ENCODE assay signal across 29 cellular contexts in genomic region chr7:47226688-47227087, GRCh38.
DNase-seq lines count a peak whose midpoint lies in the region; ATAC-seq and TF ChIP-seq lines count a peak whose summit lies in the region.
"Had no signal": no experiment of that assay in that cellular context is flagged by ENCODE, and none has a peak within 500 bp of the region (broad histone marks: within the 10 kb centered on the region; RNA-seq: fewer than 3 reads in every experiment).

No MANE protein-coding gene starts in this region.

- no peak overlapping the region for H3K4me3 Mint-ChIP-seq in naive thymus-derived CD8-positive, alpha-beta T cell
- H3K4me3 Mint-ChIP-seq: activated CD8-positive, alpha-beta T cell treated with anti-CD3 and anti-CD28 coated beads for 36 hours had no signal

- no peaks in the 10 kb centered on the region for H3K36me3 Mint-ChIP-seq in naive thymus-derived CD8-positive, alpha-beta T cell

- H3K4me1 ChIP-seq in left lung: peaks cover 0 to 10% of the 10 kb centered on the region in 2 donors
- H3K4me1 ChIP-seq: esophagus squamous epithelium, gastroesophageal sphincter, thyroid gland had no signal

- H3K4me3 ChIP-seq in NB4 (ENCODE audit: low read depth, low read length): no peak overlapping the region
- H3K4me3 ChIP-seq in left lung: no peak overlapping the region
- H3K4me3 ChIP-seq: esophagus squamous epithelium, gastroesophageal sphincter, lung, spleen, thyroid gland had no signal

- POLR2A ChIA-PET in naive thymus-derived CD8-positive, alpha-beta T cell (lab: Charles Lee): no interaction called here

- DNase-seq in CD1c-positive myeloid dendritic cell (ENCODE audit: extremely low spot score): peak; percentile 10
- peak; percentile 78 for DNase-seq in NB4 (ENCODE audit: low read depth)
- DNase-seq in left lung: no peak
- no peak for DNase-seq in NCI-H1694 treated with DMSO at 0.1 percent for 48 hours (lab: John Stamatoyannopoulos, UW)
- no peak for DNase-seq in dedifferentiated amniotic fluid mesenchymal stem cell (ENCODE audit: extremely low spot score)
- no peak for DNase-seq in naive thymus-derived CD8-positive, alpha-beta T cell
- DNase-seq: activated CD4-positive, CD25-positive, alpha-beta regulatory T cell; activated CD8-positive, alpha-beta T cell treated with anti-CD3 and anti-CD28 coated beads for 36 hours; activated T-cell treated with anti-CD3 and anti-CD28 coated beads, Interleukin-2, amount 50 U/mL, for 1 hour; COR-L47; DMS79 treated with DMSO at 0.1 percent for 48 hours; effector memory CD8-positive, alpha-beta T cell; esophagus squamous epithelium; NCI-H146; NCI-H2171; NCI-H526; OCI-M1; spleen; stimulated activated CD4-positive, alpha-beta T cell treated with anti-CD3 and anti-CD28 coated beads, Interleukin-4, amount 100 ng/mL, for 1 hour; stimulated activated naive CD8-positive, alpha-beta T cell treated with anti-CD3 and anti-CD28 coated beads, Interleukin-15, Interleukin-2, amounts not matched to agents 100 U/mL and 50 U/mL, for 24 hours; thyroid gland had no signal

- H3K9me3 Mint-ChIP-seq in naive thymus-derived CD8-positive, alpha-beta T cell: peaks cover 0 to 4% (median 0%) of the 10 kb centered on the region in 9 donors
- H3K9me3 Mint-ChIP-seq: activated CD8-positive, alpha-beta T cell treated with anti-CD3 and anti-CD28 coated beads for 36 hours had no signal

- TF ChIP-seq CTCF in NB4 (IDR thresholded peaks at IDR 0.05; ENCODE audit: low read depth, low read length) (no peak), left lung (IDR thresholded peaks at IDR 0.05) (no peak)

- no peak overlapping the region for H3K27ac ChIP-seq in left lung
- H3K27ac ChIP-seq: esophagus squamous epithelium, gastroesophageal sphincter, HL-60, spleen, thyroid gland had no signal

- H3K4me1 Mint-ChIP-seq in naive thymus-derived CD8-positive, alpha-beta T cell: peaks cover 0 to 8% (median 0%) of the 10 kb centered on the region in 4 donors

- H3K9me3 ChIP-seq in left lung: no peaks in the 10 kb centered on the region
- H3K9me3 ChIP-seq: esophagus squamous epithelium, gastroesophageal sphincter, spleen, thyroid gland had no signal

- intact Hi-C loops in left lung (cut with DNase I): no loop called here

- H3K27me3 Mint-ChIP-seq in naive thymus-derived CD8-positive, alpha-beta T cell: peaks cover 0 to 16% (median 9%) of the 10 kb centered on the region in 5 donors

- H3K27me3 ChIP-seq in left lung: no peaks in the 10 kb centered on the region
- H3K27me3 ChIP-seq: esophagus squamous epithelium, gastroesophageal sphincter, spleen, thyroid gland had no signal

- H3K27ac Mint-ChIP-seq in naive thymus-derived CD8-positive, alpha-beta T cell: no peak overlapping the region
- H3K27ac Mint-ChIP-seq: activated CD8-positive, alpha-beta T cell treated with anti-CD3 and anti-CD28 coated beads for 36 hours had no signal

- no peaks in the 10 kb centered on the region for H3K36me3 ChIP-seq in left lung
- H3K36me3 ChIP-seq: esophagus squamous epithelium, gastroesophageal sphincter, spleen, thyroid gland had no signal

- TF ChIP-seq POLR2A in NB4 (IDR thresholded peaks at IDR 0.05; ENCODE audit: extremely low read depth, insufficient read length): no peak

- peak; percentile 42 for ATAC-seq in HG02678 (IDR thresholded peaks at IDR 0.05; ENCODE audit: unreplicated experiment)
- ATAC-seq in left lung: peak; percentile 15
- ATAC-seq in HG03565 (IDR thresholded peaks at IDR 0.05; ENCODE audit: unreplicated experiment): no peak
- ATAC-seq in naive thymus-derived CD8-positive, alpha-beta T cell: no peak
- ATAC-seq: activated CD8-positive, alpha-beta T cell treated with anti-CD3 and anti-CD28 coated beads for 36 hours; effector memory CD8-positive, alpha-beta T cell; gastroesophageal sphincter; HCT116; HepG2; Right ventricle myocardium inferior; stimulated activated naive CD8-positive, alpha-beta T cell treated with anti-CD3 and anti-CD28 coated beads, Interleukin-15, Interleukin-2, amounts not matched to agents 100 U/mL and 50 U/mL, for 24 hours had no signal

Comparison
In these comparisons a context has a peak if more than half of its experiments do, and no peak if none do; other contexts are left out.
1. DNase-seq: peak in CD1c-positive myeloid dendritic cell (single experiment) and NB4 (single experiment); none in left lung (0 of 2), NCI-H1694 treated with DMSO at 0.1 percent for 48 hours (single experiment), dedifferentiated amniotic fluid mesenchymal stem cell (single experiment) and naive thymus-derived CD8-positive, alpha-beta T cell (0 of 10).
2. ATAC-seq: peak in HG02678 (single experiment) and left lung (single experiment); none in HG03565 (single experiment) and naive thymus-derived CD8-positive, alpha-beta T cell (0 of 2).